1 cellular context compared by ENCODE assay signal in genomic region chr10:102632394-102633062, GRCh38.
TF ChIP-seq lines count a peak whose summit lies in the region.

No MANE protein-coding gene starts in this region.

TF ChIP-seq in GM23338, 12 proteins besides CTCF, POLR2A, EP300 and RAD21 (continued from another document):
- TF ChIP-seq REST (IDR thresholded peaks at IDR 0.05; ENCODE audit: unreplicated experiment), result no peak
- no peak for TF ChIP-seq CREB1 (CRISPR knock-in tag; IDR thresholded peaks at IDR 0.05; ENCODE audit: low read depth)
- no peak for TF ChIP-seq ZNF331 (CRISPR knock-in tag; IDR thresholded peaks at IDR 0.05; ENCODE audit: low read depth)
- no peak for TF ChIP-seq STAT1 (IDR thresholded peaks at IDR 0.05; ENCODE audit: unreplicated experiment)
- TF ChIP-seq EZH2 (IDR thresholded peaks at IDR 0.05; ENCODE audit: low read depth, unreplicated experiment), result no peak
